ENCODE assay signal across 17 cellular contexts in the genomic region with DNA sequence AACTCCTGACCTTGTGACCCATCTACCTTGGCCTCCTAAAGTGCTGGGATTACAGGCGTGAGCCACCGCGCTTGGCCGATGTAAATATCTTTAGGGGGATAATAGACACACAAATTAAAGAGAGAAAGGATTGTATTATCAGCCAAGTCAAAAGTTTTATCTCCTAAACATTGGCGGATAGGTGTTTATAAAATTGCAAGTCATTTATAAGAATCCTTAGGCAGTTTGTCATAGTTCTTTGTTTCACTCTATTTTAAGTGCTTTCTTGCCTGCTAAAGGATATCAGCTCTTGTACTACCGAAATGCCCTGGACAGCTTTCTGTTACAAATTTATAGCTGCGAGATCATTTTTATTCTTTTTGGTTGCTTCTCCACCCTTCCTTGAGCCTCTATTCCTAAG.
DNase-seq lines count a peak whose midpoint lies in the region; ATAC-seq, FAIRE-seq and TF ChIP-seq lines count a peak whose summit lies in the region.
"Had no signal": no experiment of that assay in that cellular context is flagged by ENCODE, and none has a peak within 500 bp of the region (broad histone marks: within the 10 kb centered on the region; RNA-seq: fewer than 3 reads in every experiment).

No MANE protein-coding gene starts in this region.

- no peak overlapping the region for H3K4me2 ChIP-seq in HepG2 (ENCODE audit: low read depth, low read length)

- H3K4me3 ChIP-seq in HepG2 (replicated peaks in 1 of 3; ENCODE audit: insufficient read depth in 1 of 3, low read depth in 2 of 3, low read length in 3 of 3) (no peak overlapping the region), right lobe of liver (no peak overlapping the region), neutrophil (ENCODE audit: low read depth in 1 of 2, low read length in 1 of 2) (no peak overlapping the region), aorta (ENCODE audit: low read length in 2 of 2) (no peak overlapping the region)

- H3K27me3 ChIP-seq in HepG2 (ENCODE audit: control insufficient read depth in 1 of 2, insufficient read depth in 2 of 2, low read length in 2 of 2) (no peaks in the 10 kb centered on the region), right lobe of liver (no peaks in the 10 kb centered on the region), neutrophil (no peaks in the 10 kb centered on the region), aorta (ENCODE audit: control insufficient read depth in 1 of 2, insufficient read depth in 2 of 2, low read length in 1 of 2) (no peaks in the 10 kb centered on the region)

- no peak for FAIRE-seq in HepG2 (lab: Jason Lieb, UNC)
- FAIRE-seq: A204.1, HTR-8/SVneo had no signal

- peak overlapping the region; percentile 41 for H3K27ac Mint-ChIP-seq in chondrocyte (ENCODE audit: unreplicated experiment)

- intact Hi-C loops in HepG2 (cut with micrococcal nuclease; ENCODE audit: unreplicated experiment) (loop anchor here (10.0 kb wide), 1 partner anchor 46 kb away; no protein-coding TSS in a partner anchor), right lobe of liver (cut with DNase I) (no loop called here), aorta (cut with DNase I) (no loop called here)

- POLR2A ChIA-PET in HepG2 (lab: Yijun Ruan, JAX) = no interaction called here

- no peaks in the 10 kb centered on the region for H3K27me3 Mint-ChIP-seq in chondrocyte (ENCODE audit: low read depth)

- no peak overlapping the region for H3K9ac ChIP-seq in HepG2 (ENCODE audit: insufficient read depth, low read depth, low read length)

- CTCF ChIA-PET in HepG2 (lab: Yijun Ruan, JAX; ENCODE audit: low intra/inter-chr PET ratio, low total read pairs) = no interaction called here

- peaks cover 85% of the 10 kb centered on the region for H3K79me2 ChIP-seq in HepG2 (ENCODE audit: insufficient read depth, low read length)

- ATAC-seq in HepG2 = no peak
- ATAC-seq in right lobe of liver = no peak
- no peak for ATAC-seq in HG02588 (IDR thresholded peaks at IDR 0.05; ENCODE audit: unreplicated experiment)
- ATAC-seq in aorta (ENCODE audit: low FRiP score) = no peak
- ATAC-seq: Panc1 had no signal

- no peak for TF ChIP-seq RAD21 in HepG2 (CRISPR knock-in tag; IDR thresholded peaks at IDR 0.05)

- H3K27ac ChIP-seq in HepG2 (ENCODE audit: extremely low read length, insufficient read depth, low read length) (no peak overlapping the region), right lobe of liver (no peak overlapping the region), neutrophil (peak overlapping the region; percentile 5), aorta (ENCODE audit: low read depth in 1 of 2, low read length in 2 of 2) (no peak overlapping the region)

- H3K36me3 ChIP-seq in HepG2 (replicated peaks in 1 of 2; ENCODE audit: control insufficient read depth in 1 of 2, insufficient read depth in 2 of 2, low read length in 2 of 2) (peaks cover 4% of the 10 kb centered on the region in 2 experiments; a peak in 3 of 5 replicates), right lobe of liver (no peaks in the 10 kb centered on the region), neutrophil (peaks cover 6% of the 10 kb centered on the region), aorta (ENCODE audit: control insufficient read depth in 1 of 2, insufficient read depth in 2 of 2, low read length in 1 of 2) (no peaks in the 10 kb centered on the region)

- H3K4me3 Mint-ChIP-seq in chondrocyte (ENCODE audit: unreplicated experiment) = no peak overlapping the region

- H2AFZ ChIP-seq in HepG2 (ENCODE audit: low read length) = no peak overlapping the region

- WGBS in HepG2 (ENCODE audit: low lambda C conversion rate) = 100% methylated on average over 7 of the region's 7 CpGs
- WGBS in right lobe of liver (ENCODE audit: insufficient coverage, low coverage, low lambda C conversion rate, missing lambda C conversion rate) = 72% methylated on average over 7 of the region's 7 CpGs
- 75 to 77% methylated on average over 7 of the region's 7 CpGs for WGBS in aorta, 2 donors

- peaks cover 2% of the 10 kb centered on the region; the same call in 1 of the 2 replicates for H4K20me1 ChIP-seq in HepG2 (ENCODE audit: insufficient read depth, low read length)

- in situ Hi-C loops in HepG2 (cut with HindIII; ENCODE audit: extremely low pct_ligation_motif_present, low pct_unique_long_range_greater_than_20kb) = no loop called here
- in situ Hi-C loops in GM13976 (cut with MboI; ENCODE audit: low sequenced_read_pairs, unreplicated experiment) = no loop called here

- no peaks in the 10 kb centered on the region for H3K9me3 Mint-ChIP-seq in chondrocyte (ENCODE audit: low read depth)

- H3K4me1 ChIP-seq in HepG2 (ENCODE audit: insufficient read depth, low read length) (peaks cover 53% of the 10 kb centered on the region), right lobe of liver (peaks cover 0 to 26% (median 12%) of the 10 kb centered on the region in 4 donors), neutrophil (ENCODE audit: control insufficient read depth in 1 of 2, insufficient read depth in 1 of 2, low read depth in 1 of 2, low read length in 1 of 2) (no peaks in the 10 kb centered on the region), aorta (ENCODE audit: control insufficient read depth in 1 of 2, insufficient read depth in 2 of 2, low read length in 2 of 2) (peaks cover 3 to 4% of the 10 kb centered on the region in 2 donors)

- H3K36me3 Mint-ChIP-seq in chondrocyte (ENCODE audit: low read depth) = no peaks in the 10 kb centered on the region

- TF ChIP-seq POLR2A in HepG2 (IDR thresholded peaks at IDR 0.05; ENCODE audit: insufficient read depth in 1 of 2, low read depth in 2 of 2, low read length in 2 of 2) = no peak
- TF ChIP-seq POLR2A in right lobe of liver (IDR thresholded peaks at IDR 0.05) = no peak

- BruUV-seq in HepG2 (replicated peaks; lab: Mats Ljungman, UMichigan) = no TSS peak

- TF ChIP-seq CTCF in HepG2 (CRISPR knock-in tag; IDR thresholded peaks at IDR 0.05) = no peak
- TF ChIP-seq CTCF in right lobe of liver (IDR thresholded peaks at IDR 0.05) = no peak
- TF ChIP-seq CTCF in chondrocyte (IDR thresholded peaks at IDR 0.05) = no peak
- TF ChIP-seq CTCF in neutrophil (IDR thresholded peaks at IDR 0.05) = no peak
- no peak for TF ChIP-seq CTCF in GM13976 (IDR thresholded peaks at IDR 0.05; ENCODE audit: borderline replicate concordance, control extremely low read depth, extremely low read depth, insufficient read depth, missing control alignments)

- H3K9me3 ChIP-seq in HepG2 (ENCODE audit: low read length) (no peaks in the 10 kb centered on the region), right lobe of liver (no peaks in the 10 kb centered on the region), neutrophil (no peaks in the 10 kb centered on the region), aorta (ENCODE audit: control insufficient read depth, low read length) (no peaks in the 10 kb centered on the region)

- no peak for TF ChIP-seq EP300 in HepG2 (IDR thresholded peaks at IDR 0.05; ENCODE audit: low read depth in 2 of 2, low read length in 2 of 2)
- no peak for TF ChIP-seq EP300 in HepG2 (CRISPR knock-in tag; IDR thresholded peaks at IDR 0.05; ENCODE audit: borderline replicate concordance)

- H3K4me1 Mint-ChIP-seq in chondrocyte (ENCODE audit: low read depth) = peaks cover 36% of the 10 kb centered on the region

- DNase-seq in HepG2 (ENCODE audit: low spot score) (no peak), right lobe of liver (no peak), chondrocyte (ENCODE audit: low spot score) (no peak), GM13976 (ENCODE audit: low spot score) (no peak), aorta (no peak), NCI-H526 (lab: John Stamatoyannopoulos, UW) (no peak)
- DNase-seq: DMS79 treated with DMSO at 0.1 percent for 48 hours, MM.1S, NCI-H1092, NCI-H1436 treated with DMSO at 0.1 percent for 48 hours, NCI-H2029 treated with DMSO at 0.1 percent for 48 hours, NCI-H2171 had no signal

TF ChIP-seq in HepG2, 621 proteins besides CTCF, POLR2A, EP300 and RAD21:
- TF ChIP-seq SYNCRIP (IDR thresholded peaks at IDR 0.05; ENCODE audit: insufficient read depth, low read depth, low read length) (no peak), ADNP (CRISPR knock-in tag; IDR thresholded peaks at IDR 0.05) (no peak), MEIS2 (CRISPR knock-in tag; IDR thresholded peaks at IDR 0.05) (no peak), AGO1 (IDR thresholded peaks at IDR 0.05; ENCODE audit: low read depth, low read length, poor library complexity, severe bottlenecking) (no peak), PPARG (CRISPR knock-in tag; conservative IDR thresholded peaks at IDR 0.05) (no peak), NFE2L2 (IDR thresholded peaks at IDR 0.05; ENCODE audit: low read length) (peak; percentile 36; the same call in 1 of the 2 replicates)
